In the genomic region with DNA sequence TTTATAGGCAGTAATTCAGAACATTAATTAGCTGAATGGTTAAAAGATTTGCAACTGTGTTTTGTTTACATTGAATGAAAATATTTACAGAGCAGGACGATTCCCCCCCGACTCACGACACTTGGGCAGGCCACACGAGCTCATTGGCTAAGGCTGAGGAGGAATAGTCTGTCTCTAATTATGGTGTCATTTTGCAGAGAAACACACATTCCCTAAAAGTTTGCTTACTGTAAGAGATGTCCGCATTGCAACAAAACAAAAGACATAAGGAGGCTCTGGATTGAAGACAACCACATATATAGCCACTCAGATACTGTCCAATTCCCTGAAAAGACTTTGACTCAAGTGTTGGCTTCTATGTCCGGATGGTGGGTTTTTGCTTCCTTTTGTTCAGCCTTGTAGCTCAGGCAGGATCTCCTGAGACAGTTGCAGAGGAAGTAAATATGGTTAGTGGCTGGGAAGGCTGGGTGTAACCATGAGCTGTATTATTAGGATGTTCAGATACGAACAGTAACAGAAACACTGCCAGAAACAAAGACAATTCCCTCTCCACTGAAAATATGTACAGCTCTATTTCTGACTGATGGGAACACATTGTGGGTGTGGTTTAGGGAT, we compare ENCODE assay signal across 1 cellular context.
TF ChIP-seq lines count a peak whose summit lies in the region.

No MANE protein-coding gene starts in this region.

TF ChIP-seq in IMR-90, 13 proteins besides CTCF, POLR2A, EP300 and RAD21 (continued from another document):
- no peak for TF ChIP-seq CHD1 (IDR thresholded peaks at IDR 0.05; ENCODE audit: low read depth, low read length)
- no peak for TF ChIP-seq MXI1 (IDR thresholded peaks at IDR 0.05; ENCODE audit: borderline replicate concordance, low read depth, low read length)
- TF ChIP-seq MAFK (IDR thresholded peaks at IDR 0.05; ENCODE audit: low read depth, low read length): no peak
- TF ChIP-seq BHLHE40 (IDR thresholded peaks at IDR 0.05; ENCODE audit: low read depth, low read length): no peak
- TF ChIP-seq CEBPB (IDR thresholded peaks at IDR 0.05; ENCODE audit: low read depth, low read length): no peak
- no peak for TF ChIP-seq FOS (IDR thresholded peaks at IDR 0.05; ENCODE audit: low read depth, low read length)
- TF ChIP-seq RFX5 (IDR thresholded peaks at IDR 0.05; ENCODE audit: low read depth, low read length): no peak
- TF ChIP-seq NFE2L2 (IDR thresholded peaks at IDR 0.05; ENCODE audit: low read depth, low read length): no peak
- TF ChIP-seq, protein P1, sequence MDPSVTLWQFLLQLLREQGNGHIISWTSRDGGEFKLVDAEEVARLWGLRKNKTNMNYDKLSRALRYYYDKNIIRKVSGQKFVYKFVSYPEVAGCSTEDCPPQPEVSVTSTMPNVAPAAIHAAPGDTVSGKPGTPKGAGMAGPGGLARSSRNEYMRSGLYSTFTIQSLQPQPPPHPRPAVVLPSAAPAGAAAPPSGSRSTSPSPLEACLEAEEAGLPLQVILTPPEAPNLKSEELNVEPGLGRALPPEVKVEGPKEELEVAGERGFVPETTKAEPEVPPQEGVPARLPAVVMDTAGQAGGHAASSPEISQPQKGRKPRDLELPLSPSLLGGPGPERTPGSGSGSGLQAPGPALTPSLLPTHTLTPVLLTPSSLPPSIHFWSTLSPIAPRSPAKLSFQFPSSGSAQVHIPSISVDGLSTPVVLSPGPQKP (IDR thresholded peaks at IDR 0.05; ENCODE audit: borderline replicate concordance, low read depth, low read length): no peak
